Comparison of ENCODE assay signal across 11 cellular contexts in the genomic region with DNA sequence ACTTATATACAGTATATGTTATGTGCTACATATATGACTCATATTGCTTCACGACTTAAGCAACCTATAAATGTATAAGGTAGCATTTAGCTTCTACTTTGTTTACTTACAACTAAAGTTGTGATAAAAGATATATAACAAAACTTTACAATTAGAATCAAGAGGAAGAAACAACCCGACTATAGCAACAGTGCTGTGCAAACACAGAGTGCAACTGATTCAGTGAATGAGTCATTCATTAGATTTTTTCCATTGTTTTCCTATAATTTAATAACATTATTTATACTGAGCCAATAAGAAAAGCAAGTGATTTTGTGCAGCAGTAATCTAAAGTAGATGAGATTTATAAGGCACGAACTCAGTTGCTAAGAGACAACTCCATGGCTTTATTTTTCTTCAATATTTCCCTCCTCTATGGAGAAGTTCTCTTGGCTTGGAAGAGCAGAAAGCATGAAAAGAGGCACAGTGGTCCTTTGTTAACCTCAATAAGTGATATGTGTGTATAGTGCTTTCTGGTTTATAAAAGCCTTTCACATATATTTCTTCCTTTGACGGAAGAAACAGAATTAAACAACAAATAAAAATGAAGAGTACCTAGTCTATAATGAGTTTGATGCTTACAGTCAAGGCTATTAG. TPM values are rescaled to one million over a fixed set of nuclear protein-coding genes. Genes with fewer than 3 reads are reported as not detected.
DNase-seq lines count a peak whose midpoint lies in the region; ATAC-seq, FAIRE-seq and TF ChIP-seq lines count a peak whose summit lies in the region.
"Had no signal": no experiment of that assay in that cellular context is flagged by ENCODE, and none has a peak within 500 bp of the region (broad histone marks: within the 10 kb centered on the region; RNA-seq: fewer than 3 reads in every experiment).

No MANE protein-coding gene starts in this region.

- POLR2A ChIA-PET in activated naive CD8-positive, alpha-beta T cell treated with anti-CD3 and anti-CD28 coated beads, Interleukin-2, amount 10 ng/mL, durations not matched to agents 7 days and 5 days (lab: Charles Lee) = interaction anchor here (0.8 to 1.3 kb wide), 2 partner anchors 13 to 17 kb away, joined by 3 read pairs; no protein-coding TSS in a partner anchor

- no peaks in the 10 kb centered on the region for H3K9me3 Mint-ChIP-seq in activated naive CD4-positive, alpha-beta T cell treated with anti-CD3 and anti-CD28 coated beads, Interleukin-2, amount 50 U/mL, for 72 hours
- no peaks in the 10 kb centered on the region for H3K9me3 Mint-ChIP-seq in activated naive CD8-positive, alpha-beta T cell treated with anti-CD3 and anti-CD28 coated beads, Interleukin-2, amount 10 ng/mL, durations not matched to agents 7 days and 5 days
- H3K9me3 Mint-ChIP-seq in type B pancreatic cell = no peaks in the 10 kb centered on the region
- H3K9me3 Mint-ChIP-seq in stimulated activated naive B cell treated with anti-CD40 and anti-IgM and Interleukin-4, amounts not matched to agents 10 μg/mL and 1 μg/mL and 100 μg/mL, for 72 hours = no peaks in the 10 kb centered on the region
- H3K9me3 Mint-ChIP-seq: IgD-negative memory B cell had no signal

- H3K4me1 Mint-ChIP-seq in activated naive CD8-positive, alpha-beta T cell treated with anti-CD3 and anti-CD28 coated beads, Interleukin-2, amount 10 ng/mL, durations not matched to agents 7 days and 5 days = peaks cover 62% of the 10 kb centered on the region
- peaks cover 54% of the 10 kb centered on the region for H3K4me1 Mint-ChIP-seq in type B pancreatic cell (ENCODE audit: unreplicated experiment)
- peaks cover 0 to 3% of the 10 kb centered on the region in 2 donors for H3K4me1 Mint-ChIP-seq in stimulated activated naive B cell treated with anti-CD40 and anti-IgM and Interleukin-4, amounts not matched to agents 10 μg/mL and 1 μg/mL and 100 μg/mL, for 72 hours
- H3K4me1 Mint-ChIP-seq: IgD-negative memory B cell had no signal

- TF ChIP-seq POLR2A in GM12892 (IDR thresholded peaks at IDR 0.05; ENCODE audit: low read depth, low read length) = no peak

- TF ChIP-seq CTCF in type B pancreatic cell (conservative IDR thresholded peaks at IDR 0.05) = no peak

- DNase-seq in activated naive CD4-positive, alpha-beta T cell treated with anti-CD3 and anti-CD28 coated beads, Interleukin-2, amount 50 U/mL, for 72 hours (ENCODE audit: low spot score in 2 of 2) = no peak
- no peak for DNase-seq in activated naive CD4-positive, alpha-beta T cell (lab: John Stamatoyannopoulos, UW)
- DNase-seq in activated naive CD8-positive, alpha-beta T cell treated with anti-CD3 and anti-CD28 coated beads, Interleukin-2, amount 10 ng/mL, durations not matched to agents 7 days and 5 days = no peak
- peak; percentile 32 for DNase-seq in left kidney (ENCODE audit: low read depth, low spot score)
- DNase-seq in type B pancreatic cell (ENCODE audit: extremely low spot score, unreplicated experiment) = no peak
- no peak for DNase-seq in NCI-H510A treated with DMSO at 0.1 percent for 48 hours (lab: John Stamatoyannopoulos, UW)
- no peak for DNase-seq in stimulated activated naive B cell treated with anti-CD40 and anti-IgM and Interleukin-4, amounts not matched to agents 10 μg/mL and 1 μg/mL and 100 μg/mL, for 72 hours
- no peak for DNase-seq in GM12892 (ENCODE audit: insufficient read length)
- DNase-seq: activated naive CD4-positive, alpha-beta T cell treated with Interleukin-2 at 50 U/mL for 16 hours; stimulated activated naive CD4-positive, alpha-beta T cell had no signal

- peaks cover 0 to 6% of the 10 kb centered on the region in 2 donors for H3K36me3 Mint-ChIP-seq in activated naive CD4-positive, alpha-beta T cell treated with anti-CD3 and anti-CD28 coated beads, Interleukin-2, amount 50 U/mL, for 72 hours
- peaks cover 17% of the 10 kb centered on the region for H3K36me3 Mint-ChIP-seq in activated naive CD8-positive, alpha-beta T cell treated with anti-CD3 and anti-CD28 coated beads, Interleukin-2, amount 10 ng/mL, durations not matched to agents 7 days and 5 days
- peaks cover 14% of the 10 kb centered on the region for H3K36me3 Mint-ChIP-seq in type B pancreatic cell
- peaks cover 2 to 19% of the 10 kb centered on the region in 2 donors for H3K36me3 Mint-ChIP-seq in stimulated activated naive B cell treated with anti-CD40 and anti-IgM and Interleukin-4, amounts not matched to agents 10 μg/mL and 1 μg/mL and 100 μg/mL, for 72 hours
- H3K36me3 Mint-ChIP-seq: IgD-negative memory B cell had no signal

- peak overlapping the region; percentile 71 for H3K4me3 Mint-ChIP-seq in activated naive CD8-positive, alpha-beta T cell treated with anti-CD3 and anti-CD28 coated beads, Interleukin-2, amount 10 ng/mL, durations not matched to agents 7 days and 5 days
- H3K4me3 Mint-ChIP-seq in type B pancreatic cell = no peak overlapping the region
- H3K4me3 Mint-ChIP-seq in stimulated activated naive B cell treated with anti-CD40 and anti-IgM and Interleukin-4, amounts not matched to agents 10 μg/mL and 1 μg/mL and 100 μg/mL, for 72 hours = no peak overlapping the region
- H3K4me3 Mint-ChIP-seq: IgD-negative memory B cell had no signal

- peak overlapping the region; percentile 41 to 86 for H3K27ac Mint-ChIP-seq in activated naive CD4-positive, alpha-beta T cell treated with anti-CD3 and anti-CD28 coated beads, Interleukin-2, amount 50 U/mL, for 72 hours
- peak overlapping the region; percentile 82 for H3K27ac Mint-ChIP-seq in activated naive CD8-positive, alpha-beta T cell treated with anti-CD3 and anti-CD28 coated beads, Interleukin-2, amount 10 ng/mL, durations not matched to agents 7 days and 5 days
- H3K27ac Mint-ChIP-seq in type B pancreatic cell = peak overlapping the region; percentile 0
- H3K27ac Mint-ChIP-seq in stimulated activated naive B cell treated with anti-CD40 and anti-IgM and Interleukin-4, amounts not matched to agents 10 μg/mL and 1 μg/mL and 100 μg/mL, for 72 hours = no peak overlapping the region

- no peak for FAIRE-seq in GM12892 (lab: Jason Lieb, UNC)

- no peaks in the 10 kb centered on the region for H3K27me3 Mint-ChIP-seq in activated naive CD8-positive, alpha-beta T cell treated with anti-CD3 and anti-CD28 coated beads, Interleukin-2, amount 10 ng/mL, durations not matched to agents 7 days and 5 days
- H3K27me3 Mint-ChIP-seq in type B pancreatic cell = no peaks in the 10 kb centered on the region
- no peaks in the 10 kb centered on the region for H3K27me3 Mint-ChIP-seq in stimulated activated naive B cell treated with anti-CD40 and anti-IgM and Interleukin-4, amounts not matched to agents 10 μg/mL and 1 μg/mL and 100 μg/mL, for 72 hours
- H3K27me3 Mint-ChIP-seq: IgD-negative memory B cell had no signal

- no peak for ATAC-seq in activated naive CD4-positive, alpha-beta T cell treated with anti-CD3 and anti-CD28 coated beads, Interleukin-2, amount 50 U/mL, for 72 hours
- ATAC-seq in activated naive CD8-positive, alpha-beta T cell treated with anti-CD3 and anti-CD28 coated beads, Interleukin-2, amount 10 ng/mL, durations not matched to agents 7 days and 5 days (ENCODE audit: low read depth) = no peak
- no peak for ATAC-seq in stimulated activated naive B cell treated with anti-CD40 and anti-IgM and Interleukin-4, amounts not matched to agents 10 μg/mL and 1 μg/mL and 100 μg/mL, for 72 hours (replicated peaks)

RNA-seq across cellular contexts. Expression of gene CEP41, which starts 19.8 kb away (rescaled TPM):
- 10 to 100 TPM; 12.6 to 15.1 TPM for total RNA-seq in activated naive CD4-positive, alpha-beta T cell treated with anti-CD3 and anti-CD28 coated beads, Interleukin-2, amount 50 U/mL, for 72 hours
- 10 to 100 TPM; 27.1 to 28.7 TPM for total RNA-seq in activated naive CD8-positive, alpha-beta T cell treated with anti-CD3 and anti-CD28 coated beads, Interleukin-2, amount 10 ng/mL, durations not matched to agents 7 days and 5 days
- 20.1 and 33.0 TPM in 2 replicates for total RNA-seq in type B pancreatic cell (ENCODE audit: low replicate concordance)
- 13.3 TPM for polyA plus RNA-seq in GM12892 (2012; ENCODE audit: missing spikeins)

RNA-seq across cellular contexts. Expression of gene CPA1, which starts 40.8 kb away (rescaled TPM):
- not detected for total RNA-seq in activated naive CD4-positive, alpha-beta T cell treated with anti-CD3 and anti-CD28 coated beads, Interleukin-2, amount 50 U/mL, for 72 hours
- not detected for total RNA-seq in activated naive CD8-positive, alpha-beta T cell treated with anti-CD3 and anti-CD28 coated beads, Interleukin-2, amount 10 ng/mL, durations not matched to agents 7 days and 5 days
- total RNA-seq in type B pancreatic cell (ENCODE audit: low replicate concordance) = 0.41 TPM in 1 of 2 replicates, not detected in the other
- not detected for polyA plus RNA-seq in GM12892 (2012; ENCODE audit: missing spikeins)
- polyA plus RNA-seq: IgD-negative memory B cell had no signal
